1 cellular context compared by ENCODE assay signal in genomic region chr5:135085133-135085935, GRCh38.
TF ChIP-seq lines count a peak whose summit lies in the region.

No MANE protein-coding gene starts in this region.

TF ChIP-seq in HCT116, 20 proteins besides CTCF, POLR2A, EP300 and RAD21 (continued from another document):
- TF ChIP-seq EZH2 (IDR thresholded peaks at IDR 0.05) (no peak), FOSL1 (IDR thresholded peaks at IDR 0.05; ENCODE audit: low read depth) (no peak), JUND (IDR thresholded peaks at IDR 0.05) (no peak)
